In genomic region chr16:68093816-68094613, GRCh38 we compare ENCODE assay signal across 8 cellular contexts. TPM values are rescaled to one million over a fixed set of nuclear protein-coding genes. Genes with fewer than 3 reads are reported as not detected.
DNase-seq lines count a peak whose midpoint lies in the region; ATAC-seq and TF ChIP-seq lines count a peak whose summit lies in the region.

No MANE protein-coding gene starts in this region.

- peaks cover 80% of the 10 kb centered on the region for H3K4me1 Mint-ChIP-seq in activated naive CD4-positive, alpha-beta T cell treated with anti-CD3 and anti-CD28 coated beads for 36 hours (ENCODE audit: low read depth)
- H3K4me1 Mint-ChIP-seq in T-helper 17 cell: peaks cover 59% of the 10 kb centered on the region
- H3K4me1 Mint-ChIP-seq in stimulated activated naive B cell treated with anti-CD40 and anti-IgM and Interleukin-4, amounts not matched to agents 10 μg/mL and 1 μg/mL and 100 μg/mL, for 72 hours: peaks cover 45 to 91% of the 10 kb centered on the region in 2 donors

- CTCF ChIA-PET in activated naive CD4-positive, alpha-beta T cell treated with anti-CD3 and anti-CD28 coated beads for 36 hours (lab: Charles Lee): interaction anchor here (0.6 to 3.7 kb wide), 34 partner anchors 9 to 460 kb away, joined by 3 to 20 read pairs (median 4); partner anchors contain the start of gene NFATC3

- ATAC-seq in T-helper 17 cell: peak; percentile 87
- ATAC-seq in stimulated activated naive B cell treated with anti-CD40 and anti-IgM and Interleukin-4, amounts not matched to agents 10 μg/mL and 1 μg/mL and 100 μg/mL, for 72 hours (replicated peaks): peak; percentile 77 to 84
- no peak for ATAC-seq in GM21529 (IDR thresholded peaks at IDR 0.05; ENCODE audit: unreplicated experiment)
- no peak for ATAC-seq in HG02981 (IDR thresholded peaks at IDR 0.05; ENCODE audit: unreplicated experiment)

- no peak for DNase-seq in activated naive CD4-positive, alpha-beta T cell treated with anti-CD3 and anti-CD28 coated beads for 36 hours
- DNase-seq in activated naive CD4-positive, alpha-beta T cell (lab: John Stamatoyannopoulos, UW): no peak
- DNase-seq in T-helper 17 cell (no peak), fibroblast of villous mesenchyme (ENCODE audit: low read depth) (peak; percentile 44), SHP77 treated with DMSO at 0.1 percent for 48 hours (lab: John Stamatoyannopoulos, UW) (no peak)
- no peak for DNase-seq in stimulated activated naive B cell treated with anti-CD40 and anti-IgM and Interleukin-4, amounts not matched to agents 10 μg/mL and 1 μg/mL and 100 μg/mL, for 72 hours

- intact Hi-C loops in activated naive CD4-positive, alpha-beta T cell treated with anti-CD3 and anti-CD28 coated beads for 36 hours (cut with micrococcal nuclease): loop anchor here (1.0 to 5.0 kb wide), 5 partner anchors 8 to 135 kb away; no protein-coding TSS in a partner anchor

- peak overlapping the region; percentile 14 for H3K4me3 Mint-ChIP-seq in activated naive CD4-positive, alpha-beta T cell treated with anti-CD3 and anti-CD28 coated beads for 36 hours
- H3K4me3 Mint-ChIP-seq in T-helper 17 cell: no peak overlapping the region
- H3K4me3 Mint-ChIP-seq in stimulated activated naive B cell treated with anti-CD40 and anti-IgM and Interleukin-4, amounts not matched to agents 10 μg/mL and 1 μg/mL and 100 μg/mL, for 72 hours: peak overlapping the region in 1 of 2 donors; percentile 0

- H3K27ac Mint-ChIP-seq in activated naive CD4-positive, alpha-beta T cell treated with anti-CD3 and anti-CD28 coated beads for 36 hours: peak overlapping the region; percentile 72
- peak overlapping the region; percentile 85 for H3K27ac Mint-ChIP-seq in T-helper 17 cell
- H3K27ac Mint-ChIP-seq in stimulated activated naive B cell treated with anti-CD40 and anti-IgM and Interleukin-4, amounts not matched to agents 10 μg/mL and 1 μg/mL and 100 μg/mL, for 72 hours: peak overlapping the region; percentile 38

- TF ChIP-seq CTCF in fibroblast of villous mesenchyme (IDR thresholded peaks at IDR 0.05; ENCODE audit: insufficient read depth, low read depth, low read length): peak; percentile 65

- no peaks in the 10 kb centered on the region for H3K9me3 Mint-ChIP-seq in activated naive CD4-positive, alpha-beta T cell treated with anti-CD3 and anti-CD28 coated beads for 36 hours
- no peaks in the 10 kb centered on the region for H3K9me3 Mint-ChIP-seq in stimulated activated naive B cell treated with anti-CD40 and anti-IgM and Interleukin-4, amounts not matched to agents 10 μg/mL and 1 μg/mL and 100 μg/mL, for 72 hours

- no peaks in the 10 kb centered on the region for H3K27me3 Mint-ChIP-seq in activated naive CD4-positive, alpha-beta T cell treated with anti-CD3 and anti-CD28 coated beads for 36 hours (ENCODE audit: low read depth)
- H3K27me3 Mint-ChIP-seq in T-helper 17 cell: no peaks in the 10 kb centered on the region
- H3K27me3 Mint-ChIP-seq in stimulated activated naive B cell treated with anti-CD40 and anti-IgM and Interleukin-4, amounts not matched to agents 10 μg/mL and 1 μg/mL and 100 μg/mL, for 72 hours: no peaks in the 10 kb centered on the region

- H3K4me3 ChIP-seq in fibroblast of villous mesenchyme (ENCODE audit: low read depth, low read length): no peak overlapping the region

- H3K9me3 ChIP-seq in T-helper 17 cell (ENCODE audit: control insufficient read depth, low read length, poor library complexity, severe bottlenecking): no peaks in the 10 kb centered on the region

- H3K36me3 Mint-ChIP-seq in activated naive CD4-positive, alpha-beta T cell treated with anti-CD3 and anti-CD28 coated beads for 36 hours (ENCODE audit: low read depth): peaks cover 2% of the 10 kb centered on the region
- no peaks in the 10 kb centered on the region for H3K36me3 Mint-ChIP-seq in T-helper 17 cell (ENCODE audit: low read depth)
- H3K36me3 Mint-ChIP-seq in stimulated activated naive B cell treated with anti-CD40 and anti-IgM and Interleukin-4, amounts not matched to agents 10 μg/mL and 1 μg/mL and 100 μg/mL, for 72 hours: peaks cover 6 to 11% of the 10 kb centered on the region in 2 donors

RNA-seq across cellular contexts. Expression of gene NFATC3, which starts 8.8 kb away (rescaled TPM):
- 10 to 100 TPM; 49.1 to 50.3 TPM for total RNA-seq in activated naive CD4-positive, alpha-beta T cell treated with anti-CD3 and anti-CD28 coated beads for 36 hours
- total RNA-seq in T-helper 17 cell (100 to 1,000 TPM in 1 of 2 donors, 10 to 100 TPM in 1; 94.5 to 101 TPM), fibroblast of villous mesenchyme (22.5 and 32.8 TPM in 2 replicates)

Comparison
In these comparisons a context has a peak if more than half of its experiments do, and no peak if none do; other contexts are left out.
1. ATAC-seq: peak in T-helper 17 cell (single experiment) and stimulated activated naive B cell treated with anti-CD40 and anti-IgM and Interleukin-4, amounts not matched to agents 10 μg/mL and 1 μg/mL and 100 μg/mL, for 72 hours (2 of 2); none in GM21529 (single experiment) and HG02981 (single experiment).
2. Peak in every context shown above with its lines, with median percentiles within 50 percentile points of each other: H3K27ac Mint-ChIP-seq.